19 cellular contexts compared by ENCODE assay signal in genomic region chr4:39714171-39714570, GRCh38. TPM values are rescaled to one million over a fixed set of nuclear protein-coding genes. Genes with fewer than 3 reads are reported as not detected.
DNase-seq lines count a peak whose midpoint lies in the region; ATAC-seq and TF ChIP-seq lines count a peak whose summit lies in the region.
"Had no signal": no experiment of that assay in that cellular context is flagged by ENCODE, and none has a peak within 500 bp of the region (broad histone marks: within the 10 kb centered on the region; RNA-seq: fewer than 3 reads in every experiment).

No MANE protein-coding gene starts in this region.

- no peak overlapping the region for H3K4me3 ChIP-seq in SJCRH30
- H3K4me3 ChIP-seq: K562, pancreas, smooth muscle cell had no signal

- POLR2A ChIA-PET in naive thymus-derived CD8-positive, alpha-beta T cell (lab: Charles Lee), result no interaction called here

- H3K36me3 Mint-ChIP-seq in IgD-negative memory B cell (peaks cover 3% of the 10 kb centered on the region), chondrocyte (ENCODE audit: low read depth) (peaks cover 4% of the 10 kb centered on the region)
- H3K36me3 Mint-ChIP-seq in naive thymus-derived CD8-positive, alpha-beta T cell, result peaks cover 5 to 38% (median 6%) of the 10 kb centered on the region in 3 donors
- H3K36me3 Mint-ChIP-seq in activated T-helper 17 cell treated with anti-CD3 and anti-CD28 coated beads, Interleukin-2, amount 50 U/mL, for 72 hours (ENCODE audit: low read depth), result peaks cover 47% of the 10 kb centered on the region

- peak; percentile 70 for DNase-seq in CD1c-positive myeloid dendritic cell (ENCODE audit: extremely low spot score)
- DNase-seq in chondrocyte (ENCODE audit: low spot score), result no peak
- no peak for DNase-seq in naive thymus-derived CD8-positive, alpha-beta T cell
- DNase-seq in NCI-H1417 (lab: John Stamatoyannopoulos, UW), result no peak
- DNase-seq in left colon, result no peak
- no peak for DNase-seq in SJCRH30
- DNase-seq: caudate nucleus; H7; NCI-H1694 treated with DMSO at 0.1 percent for 48 hours; NCI-H446; pancreas; stimulated activated naive CD8-positive, alpha-beta T cell treated with anti-CD3 and anti-CD28 coated beads, Interleukin-15, Interleukin-2, amounts not matched to agents 100 U/mL and 50 U/mL, for 24 hours had no signal

- TF ChIP-seq CTCF in chondrocyte (IDR thresholded peaks at IDR 0.05), result no peak

- peak overlapping the region in 2 of 4 donors; percentile 38 to 49 for H3K4me3 Mint-ChIP-seq in IgD-negative memory B cell
- H3K4me3 Mint-ChIP-seq in chondrocyte (ENCODE audit: unreplicated experiment), result peak overlapping the region; percentile 22
- H3K4me3 Mint-ChIP-seq in naive thymus-derived CD8-positive, alpha-beta T cell, result peak overlapping the region in 1 of 10 donors; percentile 1
- no peak overlapping the region for H3K4me3 Mint-ChIP-seq in activated T-helper 17 cell treated with anti-CD3 and anti-CD28 coated beads, Interleukin-2, amount 50 U/mL, for 72 hours
- H3K4me3 Mint-ChIP-seq: activated naive CD4-positive, alpha-beta T cell treated with anti-CD3 and anti-CD28 coated beads, Interleukin-2, amount 50 U/mL, for 24 hours had no signal

- no peak for ATAC-seq in naive thymus-derived CD8-positive, alpha-beta T cell
- ATAC-seq in left colon, result no peak
- no peak for ATAC-seq in activated T-helper 17 cell treated with anti-CD3 and anti-CD28 coated beads, Interleukin-2, amount 50 U/mL, for 72 hours (replicated peaks)
- ATAC-seq: K562; pancreas; stimulated activated naive CD8-positive, alpha-beta T cell treated with anti-CD3 and anti-CD28 coated beads, Interleukin-15, Interleukin-2, amounts not matched to agents 100 U/mL and 50 U/mL, for 24 hours had no signal

- H3K9me3 Mint-ChIP-seq in IgD-negative memory B cell (no peaks in the 10 kb centered on the region), chondrocyte (ENCODE audit: low read depth) (no peaks in the 10 kb centered on the region)
- H3K9me3 Mint-ChIP-seq in naive thymus-derived CD8-positive, alpha-beta T cell, result no peaks in the 10 kb centered on the region
- no peaks in the 10 kb centered on the region for H3K9me3 Mint-ChIP-seq in activated T-helper 17 cell treated with anti-CD3 and anti-CD28 coated beads, Interleukin-2, amount 50 U/mL, for 72 hours
- H3K9me3 Mint-ChIP-seq: activated naive CD4-positive, alpha-beta T cell treated with anti-CD3 and anti-CD28 coated beads, Interleukin-2, amount 50 U/mL, for 24 hours; memory B cell had no signal

- no peaks in the 10 kb centered on the region for H3K27me3 ChIP-seq in SJCRH30
- H3K27me3 ChIP-seq: pancreas had no signal

- peaks cover 22 to 37% (median 36%) of the 10 kb centered on the region in 3 donors for H3K4me1 Mint-ChIP-seq in IgD-negative memory B cell
- peaks cover 49% of the 10 kb centered on the region for H3K4me1 Mint-ChIP-seq in chondrocyte (ENCODE audit: low read depth)
- peaks cover 24 to 73% (median 59%) of the 10 kb centered on the region in 4 donors for H3K4me1 Mint-ChIP-seq in naive thymus-derived CD8-positive, alpha-beta T cell
- H3K4me1 Mint-ChIP-seq in activated T-helper 17 cell treated with anti-CD3 and anti-CD28 coated beads, Interleukin-2, amount 50 U/mL, for 72 hours, result peaks cover 13% of the 10 kb centered on the region

- H3K27ac ChIP-seq in SJCRH30, result no peak overlapping the region
- H3K27ac ChIP-seq: C4-2B, pancreas had no signal

- H3K27ac Mint-ChIP-seq in IgD-negative memory B cell (peak overlapping the region; percentile 39 to 79 (median 67)), chondrocyte (ENCODE audit: unreplicated experiment) (peak overlapping the region; percentile 97)
- peak overlapping the region in 6 of 10 donors; percentile 7 to 38 (median 23) for H3K27ac Mint-ChIP-seq in naive thymus-derived CD8-positive, alpha-beta T cell
- no peak overlapping the region for H3K27ac Mint-ChIP-seq in activated T-helper 17 cell treated with anti-CD3 and anti-CD28 coated beads, Interleukin-2, amount 50 U/mL, for 72 hours
- H3K27ac Mint-ChIP-seq: activated naive CD4-positive, alpha-beta T cell treated with anti-CD3 and anti-CD28 coated beads, Interleukin-2, amount 50 U/mL, for 24 hours; memory B cell had no signal

- no peaks in the 10 kb centered on the region for H3K9me3 ChIP-seq in SJCRH30 (replicated peaks)
- H3K9me3 ChIP-seq: pancreas had no signal

- no peaks in the 10 kb centered on the region for H3K27me3 Mint-ChIP-seq in IgD-negative memory B cell
- H3K27me3 Mint-ChIP-seq in chondrocyte (ENCODE audit: low read depth), result no peaks in the 10 kb centered on the region
- no peaks in the 10 kb centered on the region for H3K27me3 Mint-ChIP-seq in naive thymus-derived CD8-positive, alpha-beta T cell
- no peaks in the 10 kb centered on the region for H3K27me3 Mint-ChIP-seq in activated T-helper 17 cell treated with anti-CD3 and anti-CD28 coated beads, Interleukin-2, amount 50 U/mL, for 72 hours
- H3K27me3 Mint-ChIP-seq: activated naive CD4-positive, alpha-beta T cell treated with anti-CD3 and anti-CD28 coated beads, Interleukin-2, amount 50 U/mL, for 24 hours; memory B cell had no signal

- H3K36me3 ChIP-seq in SJCRH30, result peaks cover 34% of the 10 kb centered on the region
- H3K36me3 ChIP-seq: pancreas had no signal

- H3K4me1 ChIP-seq in SJCRH30, result no peaks in the 10 kb centered on the region

- intact Hi-C loops in left colon (cut with DNase I, micrococcal nuclease), result no loop called here

RNA-seq across cellular contexts. Expression of gene UBE2K, which starts 16.2 kb away (rescaled TPM):
- 87.5 TPM for polyA plus RNA-seq in IgD-negative memory B cell
- total RNA-seq in chondrocyte, result 73.7 to 87.5 TPM (median 84.4 TPM) in 3 replicates
- total RNA-seq in naive thymus-derived CD8-positive, alpha-beta T cell, result 10 to 100 TPM; 39.6 to 55.0 TPM
- polyA plus RNA-seq in naive thymus-derived CD8-positive, alpha-beta T cell, result 10 to 100 TPM; 59.7 to 67.5 (median 61.6) TPM
- total RNA-seq in left colon, result 10 to 100 TPM; 83.5 to 92.1 TPM
- total RNA-seq in SJCRH30 (2014; rRNA removed; shearing (Covaris generic)), result 50.4 and 57.9 TPM in 2 replicates
- total RNA-seq in activated T-helper 17 cell treated with anti-CD3 and anti-CD28 coated beads, Interleukin-2, amount 50 U/mL, for 72 hours, result 10 to 100 TPM; 52.5 to 90.0 TPM
